8 cellular contexts compared by ENCODE assay signal in the genomic region with DNA sequence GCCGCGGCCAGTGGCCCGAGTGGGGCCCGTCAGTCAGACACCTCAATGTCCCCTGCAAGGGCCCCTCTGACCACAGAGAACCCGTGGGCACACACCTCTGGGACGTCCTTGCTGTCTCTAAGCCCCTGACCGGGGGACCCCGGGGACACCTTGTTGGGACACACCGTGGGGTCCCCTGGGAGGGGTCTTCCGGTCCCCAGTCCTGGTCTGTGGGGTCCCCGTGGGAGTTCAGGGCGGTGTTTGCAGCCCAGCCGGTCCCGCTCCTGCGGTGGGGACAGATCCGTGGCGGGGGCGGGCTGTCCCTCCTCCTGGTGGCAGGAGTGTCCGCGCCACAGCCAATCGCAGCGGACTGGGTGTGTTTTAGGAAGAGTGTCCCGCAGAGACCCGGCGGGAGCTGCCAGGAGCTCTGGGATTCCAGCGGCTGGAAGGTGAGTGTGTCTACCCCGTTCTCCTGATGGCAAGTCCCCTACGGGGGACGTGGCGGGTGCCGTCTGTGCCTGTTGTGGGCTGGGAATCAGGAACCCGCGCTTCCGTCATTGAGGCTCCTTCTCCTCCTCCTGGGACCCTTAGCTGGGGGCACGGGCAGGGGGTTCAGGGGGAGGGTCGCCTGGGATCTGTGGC. TPM values are rescaled to one million over a fixed set of nuclear protein-coding genes. Genes with fewer than 3 reads are reported as not detected.
A peak's percentile ranks its signal among the peaks of the same experiment; 100 is the strongest.
DNase-seq lines count a peak whose midpoint lies in the region; ATAC-seq and TF ChIP-seq lines count a peak whose summit lies in the region.

No MANE protein-coding gene starts in this region.

- H3K27me3 ChIP-seq in colonic mucosa (no peaks in the 10 kb centered on the region), liver (ENCODE audit: control insufficient read depth in 4 of 4, insufficient read depth in 4 of 4, low read length in 3 of 4) (no peaks in the 10 kb centered on the region)

- 5% methylated on average over 36 of the region's 36 CpGs for WGBS in liver

- H3K9ac ChIP-seq in colonic mucosa (ENCODE audit: low read depth in 2 of 2, low read length in 2 of 2) (peak overlapping the region; percentile 63 to 79), liver (ENCODE audit: low read depth in 1 of 2, low read length in 2 of 2) (peak overlapping the region; percentile 55 to 88)

- H3K4me1 ChIP-seq in colonic mucosa (peaks cover 9% of the 10 kb centered on the region), liver (ENCODE audit: control insufficient read depth in 4 of 4, insufficient read depth in 4 of 4, low read length in 3 of 4) (peaks cover 4 to 15% (median 10%) of the 10 kb centered on the region in 4 donors)

- intact Hi-C loops in colonic mucosa (cut with DNase I), result no loop called here

- H3K4me3 ChIP-seq in colonic mucosa (peak overlapping the region; percentile 61), liver (ENCODE audit: low read depth in 1 of 3, low read length in 3 of 3) (peak overlapping the region; percentile 72 to 81 (median 73))

- no peak for TF ChIP-seq CTCF in colonic mucosa (IDR thresholded peaks at IDR 0.05)
- TF ChIP-seq CTCF in liver (IDR thresholded peaks at IDR 0.05; ENCODE audit: low read depth, low read length, missing input control), result peak; percentile 33

- H3K27ac ChIP-seq in colonic mucosa, result peak overlapping the region; percentile 16
- H3K27ac ChIP-seq in liver (ENCODE audit: low read depth in 1 of 2, low read length in 2 of 2), result peak overlapping the region; percentile 90 to 91
- no peak overlapping the region for H3K27ac ChIP-seq in caudate nucleus (ENCODE audit: low read depth, low read length)

- H3K9me3 ChIP-seq in colonic mucosa (no peaks in the 10 kb centered on the region), liver (ENCODE audit: control insufficient read depth in 4 of 4, low read length in 3 of 4) (no peaks in the 10 kb centered on the region)

- no peaks in the 10 kb centered on the region for H3K36me3 ChIP-seq in colonic mucosa
- no peaks in the 10 kb centered on the region for H3K36me3 ChIP-seq in liver (ENCODE audit: control insufficient read depth in 4 of 4, insufficient read depth in 3 of 4, low read depth in 1 of 4, low read length in 3 of 4)

- ATAC-seq in GM18502 (IDR thresholded peaks at IDR 0.05; ENCODE audit: poor library complexity, unreplicated experiment) (peak; percentile 89), HG02938 (IDR thresholded peaks at IDR 0.05; ENCODE audit: unreplicated experiment) (peak; percentile 70)

- peak; percentile 70 for DNase-seq in SW480 (ENCODE audit: low spot score)
- peak; percentile 88 for DNase-seq in colonic mucosa
- peak; percentile 70 for DNase-seq in stimulated activated CD8-positive, alpha-beta memory T cell treated with anti-CD3 and anti-CD28 coated beads, Interleukin-4, amount 100 ng/mL, for 48 hours
- DNase-seq in caudate nucleus (lab: John Stamatoyannopoulos, UW), result no peak
- no peak for DNase-seq in NCI-H345 treated with DMSO at 0.1 percent for 48 hours (lab: John Stamatoyannopoulos, UW; ENCODE audit: unreplicated experiment)

- peak; percentile 45 to 57 for TF ChIP-seq RAD21 in liver (IDR thresholded peaks at IDR 0.05)

TF ChIP-seq in liver, 16 proteins besides CTCF, POLR2A, EP300 and RAD21:
- TF ChIP-seq, protein P1, sequence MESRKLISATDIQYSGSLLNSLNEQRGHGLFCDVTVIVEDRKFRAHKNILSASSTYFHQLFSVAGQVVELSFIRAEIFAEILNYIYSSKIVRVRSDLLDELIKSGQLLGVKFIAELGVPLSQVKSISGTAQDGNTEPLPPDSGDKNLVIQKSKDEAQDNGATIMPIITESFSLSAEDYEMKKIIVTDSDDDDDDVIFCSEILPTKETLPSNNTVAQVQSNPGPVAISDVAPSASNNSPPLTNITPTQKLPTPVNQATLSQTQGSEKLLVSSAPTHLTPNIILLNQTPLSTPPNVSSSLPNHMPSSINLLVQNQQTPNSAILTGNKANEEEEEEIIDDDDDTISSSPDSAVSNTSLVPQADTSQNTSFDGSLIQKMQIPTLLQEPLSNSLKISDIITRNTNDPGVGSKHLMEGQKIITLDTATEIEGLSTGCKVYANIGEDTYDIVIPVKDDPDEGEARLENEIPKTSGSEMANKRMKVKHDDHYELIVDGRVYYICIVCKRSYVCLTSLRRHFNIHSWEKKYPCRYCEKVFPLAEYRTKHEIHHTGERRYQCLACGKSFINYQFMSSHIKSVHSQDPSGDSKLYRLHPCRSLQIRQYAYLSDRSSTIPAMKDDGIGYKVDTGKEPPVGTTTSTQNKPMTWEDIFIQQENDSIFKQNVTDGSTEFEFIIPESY (IDR thresholded peaks at IDR 0.05), result no peak
- TF ChIP-seq, protein P2, sequence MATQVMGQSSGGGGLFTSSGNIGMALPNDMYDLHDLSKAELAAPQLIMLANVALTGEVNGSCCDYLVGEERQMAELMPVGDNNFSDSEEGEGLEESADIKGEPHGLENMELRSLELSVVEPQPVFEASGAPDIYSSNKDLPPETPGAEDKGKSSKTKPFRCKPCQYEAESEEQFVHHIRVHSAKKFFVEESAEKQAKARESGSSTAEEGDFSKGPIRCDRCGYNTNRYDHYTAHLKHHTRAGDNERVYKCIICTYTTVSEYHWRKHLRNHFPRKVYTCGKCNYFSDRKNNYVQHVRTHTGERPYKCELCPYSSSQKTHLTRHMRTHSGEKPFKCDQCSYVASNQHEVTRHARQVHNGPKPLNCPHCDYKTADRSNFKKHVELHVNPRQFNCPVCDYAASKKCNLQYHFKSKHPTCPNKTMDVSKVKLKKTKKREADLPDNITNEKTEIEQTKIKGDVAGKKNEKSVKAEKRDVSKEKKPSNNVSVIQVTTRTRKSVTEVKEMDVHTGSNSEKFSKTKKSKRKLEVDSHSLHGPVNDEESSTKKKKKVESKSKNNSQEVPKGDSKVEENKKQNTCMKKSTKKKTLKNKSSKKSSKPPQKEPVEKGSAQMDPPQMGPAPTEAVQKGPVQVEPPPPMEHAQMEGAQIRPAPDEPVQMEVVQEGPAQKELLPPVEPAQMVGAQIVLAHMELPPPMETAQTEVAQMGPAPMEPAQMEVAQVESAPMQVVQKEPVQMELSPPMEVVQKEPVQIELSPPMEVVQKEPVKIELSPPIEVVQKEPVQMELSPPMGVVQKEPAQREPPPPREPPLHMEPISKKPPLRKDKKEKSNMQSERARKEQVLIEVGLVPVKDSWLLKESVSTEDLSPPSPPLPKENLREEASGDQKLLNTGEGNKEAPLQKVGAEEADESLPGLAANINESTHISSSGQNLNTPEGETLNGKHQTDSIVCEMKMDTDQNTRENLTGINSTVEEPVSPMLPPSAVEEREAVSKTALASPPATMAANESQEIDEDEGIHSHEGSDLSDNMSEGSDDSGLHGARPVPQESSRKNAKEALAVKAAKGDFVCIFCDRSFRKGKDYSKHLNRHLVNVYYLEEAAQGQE (IDR thresholded peaks at IDR 0.05), result peak; percentile 89
- no peak for TF ChIP-seq JUND (IDR thresholded peaks at IDR 0.05)
- TF ChIP-seq YY1 (IDR thresholded peaks at IDR 0.05), result peak; percentile 30
- no peak for TF ChIP-seq GABPA (IDR thresholded peaks at IDR 0.05 in 1 of 2, conservative IDR thresholded peaks at IDR 0.05 in 1 of 2)
- peak in 1 of 2 donors; percentile 45 for TF ChIP-seq RXRA (IDR thresholded peaks at IDR 0.05)
- TF ChIP-seq EGR1 (IDR thresholded peaks at IDR 0.05; ENCODE audit: low read depth in 2 of 2), result peak in 1 of 2 donors; percentile 92
- TF ChIP-seq, protein P3, sequence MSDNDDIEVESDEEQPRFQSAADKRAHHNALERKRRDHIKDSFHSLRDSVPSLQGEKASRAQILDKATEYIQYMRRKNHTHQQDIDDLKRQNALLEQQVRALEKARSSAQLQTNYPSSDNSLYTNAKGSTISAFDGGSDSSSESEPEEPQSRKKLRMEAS (IDR thresholded peaks at IDR 0.05), result no peak
- peak; percentile 59 for TF ChIP-seq SP1 (IDR thresholded peaks at IDR 0.05)
- TF ChIP-seq FOXA2 (IDR thresholded peaks at IDR 0.05), result no peak
TF ChIP-seq in liver: peak in this region for 5.

RNA-seq across cellular contexts. Expression of a gene that starts 5.1 kb away (rescaled TPM):
- 10 to 100 TPM; 11.0 to 23.8 TPM for total RNA-seq in colonic mucosa
- 10 to 100 TPM; 19.7 to 25.7 TPM for total RNA-seq in liver
- 1 to 10 TPM; 2.6 to 5.9 TPM for polyA plus RNA-seq in liver

RNA-seq across cellular contexts. Expression of a gene that starts 42.5 kb away (rescaled TPM):
- total RNA-seq in colonic mucosa, result 10 to 100 TPM; 44.4 to 81.1 TPM
- 10 to 100 TPM; 15.4 to 17.9 TPM for total RNA-seq in liver
- 10 to 100 TPM; 11.3 to 29.2 TPM for polyA plus RNA-seq in liver

Comparison
In these comparisons a context has a peak if more than half of its experiments do, and no peak if none do; other contexts are left out.
1. DNase-seq: peak in SW480 (single experiment), colonic mucosa (single experiment) and stimulated activated CD8-positive, alpha-beta memory T cell treated with anti-CD3 and anti-CD28 coated beads, Interleukin-4, amount 100 ng/mL, for 48 hours (single experiment); none in caudate nucleus (0 of 61) and NCI-H345 treated with DMSO at 0.1 percent for 48 hours (single experiment).